Comparison of ENCODE assay signal across 1 cellular context in genomic region chr12:122956028-122956427, GRCh38.
A peak's percentile ranks its signal among the peaks of the same experiment; 100 is the strongest.
TF ChIP-seq lines count a peak whose summit lies in the region.

No MANE protein-coding gene starts in this region.

TF ChIP-seq in GM23338, 12 proteins besides CTCF, POLR2A, EP300 and RAD21:
- TF ChIP-seq REST (IDR thresholded peaks at IDR 0.05; ENCODE audit: unreplicated experiment) (peak; percentile 56), ZNF114 (CRISPR knock-in tag; IDR thresholded peaks at IDR 0.05) (no peak)
